11 cellular contexts compared by ENCODE assay signal in genomic region chr16:56137269-56137668, GRCh38.
"Had no signal": no experiment of that assay in that cellular context is flagged by ENCODE, and none has a peak within 500 bp of the region (broad histone marks: within the 10 kb centered on the region; RNA-seq: fewer than 3 reads in every experiment).

No MANE protein-coding gene starts in this region.

- H3K9me3 Mint-ChIP-seq: activated naive CD4-positive, alpha-beta T cell treated with anti-CD3 and anti-CD28 coated beads, Interleukin-2, amount 50 U/mL, for 72 hours; activated T-cell treated with anti-CD3 and anti-CD28 coated beads, Interleukin-2, amount 50 U/mL, for 24 hours had no signal

- H3K36me3 Mint-ChIP-seq: activated naive CD4-positive, alpha-beta T cell treated with anti-CD3 and anti-CD28 coated beads, Interleukin-2, amount 50 U/mL, for 72 hours; stimulated activated naive B cell treated with anti-CD40 and anti-IgM and Interleukin-4, amounts not matched to agents 10 μg/mL and 1 μg/mL and 100 μg/mL, for 72 hours had no signal

- DNase-seq: activated CD4-positive, alpha-beta T cell treated with anti-CD3 and anti-CD28 coated beads for 48 hours; activated effector memory CD4-positive, alpha-beta T cell treated with anti-CD3 and anti-CD28 coated beads, Interleukin-2, amount 50 U/mL, for 16 hours; activated T-cell treated with anti-CD3 and anti-CD28 coated beads, Interleukin-2, amount 50 U/mL, for 24 hours; mucosa of descending colon; spleen; stimulated activated CD4-positive, alpha-beta T cell treated with anti-CD3 and anti-CD28 coated beads, Interleukin-1b, Interleukin-23, amount 100 ng/mL, for 48 hours; stimulated activated naive B cell treated with anti-CD40 and anti-IgM and Interleukin-4, amounts not matched to agents 10 μg/mL and 1 μg/mL and 100 μg/mL, for 72 hours; SW 1271 had no signal

- H3K4me1 Mint-ChIP-seq: nephron; stimulated activated naive B cell treated with anti-CD40 and anti-IgM and Interleukin-4, amounts not matched to agents 10 μg/mL and 1 μg/mL and 100 μg/mL, for 72 hours had no signal

- ATAC-seq: activated naive CD4-positive, alpha-beta T cell treated with anti-CD3 and anti-CD28 coated beads, Interleukin-2, amount 50 U/mL, for 72 hours; mucosa of descending colon; sciatic nerve; stimulated activated naive B cell treated with anti-CD40 and anti-IgM and Interleukin-4, amounts not matched to agents 10 μg/mL and 1 μg/mL and 100 μg/mL, for 72 hours had no signal

- H3K27ac Mint-ChIP-seq: activated naive CD4-positive, alpha-beta T cell treated with anti-CD3 and anti-CD28 coated beads, Interleukin-2, amount 50 U/mL, for 72 hours; activated T-cell treated with anti-CD3 and anti-CD28 coated beads, Interleukin-2, amount 50 U/mL, for 24 hours; nephron; stimulated activated naive B cell treated with anti-CD40 and anti-IgM and Interleukin-4, amounts not matched to agents 10 μg/mL and 1 μg/mL and 100 μg/mL, for 72 hours had no signal

- H3K4me3 Mint-ChIP-seq: activated T-cell treated with anti-CD3 and anti-CD28 coated beads, Interleukin-2, amount 50 U/mL, for 24 hours; nephron; stimulated activated naive B cell treated with anti-CD40 and anti-IgM and Interleukin-4, amounts not matched to agents 10 μg/mL and 1 μg/mL and 100 μg/mL, for 72 hours had no signal
